ENCODE assay signal across 11 cellular contexts in the genomic region with DNA sequence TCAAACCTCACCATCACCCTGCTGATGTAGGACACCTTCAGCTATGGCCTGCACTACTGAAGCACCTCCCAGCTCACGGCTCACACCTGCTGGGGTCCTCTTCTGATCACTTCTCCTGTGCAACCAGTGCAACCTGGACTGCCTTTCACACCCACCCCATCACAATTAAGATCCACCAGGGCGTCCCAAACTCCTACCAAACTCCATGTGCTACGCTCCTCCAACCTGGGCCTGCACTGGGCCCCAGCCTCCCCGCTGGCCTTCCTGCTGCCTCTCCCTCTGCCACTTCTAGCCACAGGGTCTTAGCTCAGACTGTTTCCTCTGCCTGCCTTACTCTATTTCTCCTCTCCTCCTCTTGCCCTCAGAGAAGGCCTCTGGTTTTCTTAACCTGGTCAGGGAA. TPM values are rescaled to one million over a fixed set of nuclear protein-coding genes. Genes with fewer than 3 reads are reported as not detected.
DNase-seq lines count a peak whose midpoint lies in the region; ATAC-seq and TF ChIP-seq lines count a peak whose summit lies in the region.
"Had no signal": no experiment of that assay in that cellular context is flagged by ENCODE, and none has a peak within 500 bp of the region (broad histone marks: within the 10 kb centered on the region; RNA-seq: fewer than 3 reads in every experiment).

No MANE protein-coding gene starts in this region.

- TF ChIP-seq CTCF in ovary (IDR thresholded peaks at IDR 0.05) (no peak), sigmoid colon (IDR thresholded peaks at IDR 0.05) (no peak)

- no peaks in the 10 kb centered on the region for H3K27me3 Mint-ChIP-seq in CD4-positive, CD25-positive, alpha-beta regulatory T cell
- H3K27me3 Mint-ChIP-seq in CD8-positive, alpha-beta memory T cell = no peaks in the 10 kb centered on the region
- H3K27me3 Mint-ChIP-seq in activated naive CD8-positive, alpha-beta T cell treated with anti-CD3 and anti-CD28 coated beads for 36 hours = no peaks in the 10 kb centered on the region
- no peaks in the 10 kb centered on the region for H3K27me3 Mint-ChIP-seq in naive thymus-derived CD4-positive, alpha-beta T cell
- H3K27me3 Mint-ChIP-seq: activated CD4-positive, alpha-beta T cell treated with anti-CD3 and anti-CD28 coated beads for 36 hours had no signal

- TF ChIP-seq EP300 in ovary (IDR thresholded peaks at IDR 0.05) (no peak), sigmoid colon (IDR thresholded peaks at IDR 0.05) (no peak)

- no peak overlapping the region for H3K27ac ChIP-seq in CD4-positive, CD25-positive, alpha-beta regulatory T cell (ENCODE audit: insufficient read depth, low read length, poor library complexity, severe bottlenecking)
- H3K27ac ChIP-seq in CD8-positive, alpha-beta memory T cell (ENCODE audit: low read depth, low read length) = no peak overlapping the region
- no peak overlapping the region for H3K27ac ChIP-seq in naive thymus-derived CD4-positive, alpha-beta T cell (ENCODE audit: low read depth, low read length)
- H3K27ac ChIP-seq in ovary (no peak overlapping the region), sigmoid colon (no peak overlapping the region)
- H3K27ac ChIP-seq: pancreas had no signal

- POLR2A ChIA-PET in CD8-positive, alpha-beta memory T cell (lab: Charles Lee) = no interaction called here
- POLR2A ChIA-PET in naive thymus-derived CD4-positive, alpha-beta T cell (lab: Charles Lee) = interaction anchor here (1.9 kb wide), 1 partner anchor 24 kb away, joined by 6 read pairs; a partner anchor contains a TSS

- CTCF ChIA-PET in CD8-positive, alpha-beta memory T cell (lab: Charles Lee) = interaction anchor here (0.8 to 2.3 kb wide), 6 partner anchors 9 to 290 kb away, joined by 3 to 15 read pairs (median 3); a partner anchor contains a TSS
- CTCF ChIA-PET in naive thymus-derived CD4-positive, alpha-beta T cell (lab: Charles Lee) = interaction anchor here (0.7 to 2.3 kb wide), 4 partner anchors 130 to 289 kb away, joined by 3 to 16 read pairs (median 4); no protein-coding TSS in a partner anchor

- peaks cover 36% of the 10 kb centered on the region for H3K36me3 Mint-ChIP-seq in CD4-positive, CD25-positive, alpha-beta regulatory T cell
- peaks cover 5 to 66% (median 16%) of the 10 kb centered on the region in 3 donors for H3K36me3 Mint-ChIP-seq in CD8-positive, alpha-beta memory T cell
- peaks cover 33% of the 10 kb centered on the region for H3K36me3 Mint-ChIP-seq in activated naive CD8-positive, alpha-beta T cell treated with anti-CD3 and anti-CD28 coated beads for 36 hours
- H3K36me3 Mint-ChIP-seq in naive thymus-derived CD4-positive, alpha-beta T cell = peaks cover 0 to 26% (median 19%) of the 10 kb centered on the region in 5 donors

- H3K27me3 ChIP-seq in CD4-positive, CD25-positive, alpha-beta regulatory T cell (ENCODE audit: control insufficient read depth, insufficient read depth, low read length) = no peaks in the 10 kb centered on the region
- no peaks in the 10 kb centered on the region for H3K27me3 ChIP-seq in CD8-positive, alpha-beta memory T cell (ENCODE audit: insufficient read depth, low read length, poor library complexity, severe bottlenecking)
- no peaks in the 10 kb centered on the region for H3K27me3 ChIP-seq in naive thymus-derived CD4-positive, alpha-beta T cell (ENCODE audit: control insufficient read depth in 2 of 2, insufficient read depth in 2 of 2, low read length in 2 of 2)
- H3K27me3 ChIP-seq in ovary (no peaks in the 10 kb centered on the region), sigmoid colon (no peaks in the 10 kb centered on the region)
- H3K27me3 ChIP-seq: pancreas had no signal

- H3K27ac Mint-ChIP-seq in CD4-positive, CD25-positive, alpha-beta regulatory T cell = peak overlapping the region in 2 of 3 donors; percentile 16 to 63
- H3K27ac Mint-ChIP-seq in CD8-positive, alpha-beta memory T cell = peak overlapping the region in 6 of 8 donors; percentile 43 to 77 (median 71)
- peak overlapping the region; percentile 40 for H3K27ac Mint-ChIP-seq in activated naive CD8-positive, alpha-beta T cell treated with anti-CD3 and anti-CD28 coated beads for 36 hours
- peak overlapping the region in 8 of 9 donors; percentile 2 to 84 (median 55) for H3K27ac Mint-ChIP-seq in naive thymus-derived CD4-positive, alpha-beta T cell

- H3K36me3 ChIP-seq in CD4-positive, CD25-positive, alpha-beta regulatory T cell (ENCODE audit: control insufficient read depth, insufficient read depth, low read length) = peaks cover 32% of the 10 kb centered on the region
- peaks cover 27% of the 10 kb centered on the region for H3K36me3 ChIP-seq in CD8-positive, alpha-beta memory T cell (ENCODE audit: insufficient read depth, low read length)
- H3K36me3 ChIP-seq in naive thymus-derived CD4-positive, alpha-beta T cell (ENCODE audit: control insufficient read depth in 2 of 3, insufficient read depth in 3 of 3, low read length in 3 of 3) = peaks cover 0 to 33% (median 0%) of the 10 kb centered on the region in 3 experiments
- H3K36me3 ChIP-seq in ovary (no peaks in the 10 kb centered on the region), sigmoid colon (peaks cover 0 to 36% (median 6%) of the 10 kb centered on the region in 4 donors)

- no peak overlapping the region for H3K4me3 ChIP-seq in CD4-positive, CD25-positive, alpha-beta regulatory T cell (ENCODE audit: low read depth, low read length)
- no peak overlapping the region for H3K4me3 ChIP-seq in CD8-positive, alpha-beta memory T cell (ENCODE audit: low read length)
- no peak overlapping the region for H3K4me3 ChIP-seq in naive thymus-derived CD4-positive, alpha-beta T cell (ENCODE audit: low read length)
- H3K4me3 ChIP-seq in ovary = no peak overlapping the region
- no peak overlapping the region for H3K4me3 ChIP-seq in sigmoid colon
- H3K4me3 ChIP-seq: K562, pancreas had no signal

- WGBS in ovary, 3 donors = 91 to 97% (median 96%) methylated on average over 4 of the region's 4 CpGs
- WGBS in sigmoid colon, 2 donors = 92 to 96% methylated on average over 4 of the region's 4 CpGs

- peaks cover 12 to 50% (median 34%) of the 10 kb centered on the region in 4 donors for H3K4me1 Mint-ChIP-seq in CD4-positive, CD25-positive, alpha-beta regulatory T cell
- H3K4me1 Mint-ChIP-seq in CD8-positive, alpha-beta memory T cell = peaks cover 35 to 49% (median 44%) of the 10 kb centered on the region in 3 donors
- peaks cover 40% of the 10 kb centered on the region for H3K4me1 Mint-ChIP-seq in activated naive CD8-positive, alpha-beta T cell treated with anti-CD3 and anti-CD28 coated beads for 36 hours
- H3K4me1 Mint-ChIP-seq in naive thymus-derived CD4-positive, alpha-beta T cell = peaks cover 21 to 50% (median 47%) of the 10 kb centered on the region in 7 donors

- H3K9me3 Mint-ChIP-seq in CD4-positive, CD25-positive, alpha-beta regulatory T cell = no peaks in the 10 kb centered on the region
- H3K9me3 Mint-ChIP-seq in CD8-positive, alpha-beta memory T cell = no peaks in the 10 kb centered on the region
- H3K9me3 Mint-ChIP-seq in activated naive CD8-positive, alpha-beta T cell treated with anti-CD3 and anti-CD28 coated beads for 36 hours = no peaks in the 10 kb centered on the region
- no peaks in the 10 kb centered on the region for H3K9me3 Mint-ChIP-seq in naive thymus-derived CD4-positive, alpha-beta T cell

- no peaks in the 10 kb centered on the region for H3K9me3 ChIP-seq in CD4-positive, CD25-positive, alpha-beta regulatory T cell (ENCODE audit: control insufficient read depth in 2 of 2, low read length in 2 of 2)
- no peaks in the 10 kb centered on the region for H3K9me3 ChIP-seq in CD8-positive, alpha-beta memory T cell (ENCODE audit: low read length)
- H3K9me3 ChIP-seq in naive thymus-derived CD4-positive, alpha-beta T cell (ENCODE audit: control insufficient read depth in 2 of 3, low read length in 3 of 3) = no peaks in the 10 kb centered on the region
- H3K9me3 ChIP-seq in ovary (no peaks in the 10 kb centered on the region), sigmoid colon (no peaks in the 10 kb centered on the region)
- H3K9me3 ChIP-seq: pancreas had no signal

- no peak overlapping the region for H3K4me3 Mint-ChIP-seq in CD4-positive, CD25-positive, alpha-beta regulatory T cell
- H3K4me3 Mint-ChIP-seq in CD8-positive, alpha-beta memory T cell = peak overlapping the region in 1 of 7 donors; percentile 54
- no peak overlapping the region for H3K4me3 Mint-ChIP-seq in activated naive CD8-positive, alpha-beta T cell treated with anti-CD3 and anti-CD28 coated beads for 36 hours
- H3K4me3 Mint-ChIP-seq in naive thymus-derived CD4-positive, alpha-beta T cell = no peak overlapping the region
- H3K4me3 Mint-ChIP-seq: activated CD4-positive, alpha-beta T cell treated with anti-CD3 and anti-CD28 coated beads for 36 hours had no signal

- ATAC-seq in CD4-positive, CD25-positive, alpha-beta regulatory T cell (ENCODE audit: low read depth in 2 of 2) = no peak
- ATAC-seq in naive thymus-derived CD4-positive, alpha-beta T cell = no peak
- no peak for ATAC-seq in GM18868 (IDR thresholded peaks at IDR 0.05; ENCODE audit: unreplicated experiment)

- H3K4me1 ChIP-seq in CD4-positive, CD25-positive, alpha-beta regulatory T cell (ENCODE audit: control insufficient read depth, insufficient read depth, low read length, poor library complexity, severe bottlenecking) = no peaks in the 10 kb centered on the region
- H3K4me1 ChIP-seq in CD8-positive, alpha-beta memory T cell (ENCODE audit: insufficient read depth, low read length) = peaks cover 6% of the 10 kb centered on the region
- H3K4me1 ChIP-seq in naive thymus-derived CD4-positive, alpha-beta T cell (ENCODE audit: control insufficient read depth in 2 of 2, insufficient read depth in 2 of 2, low read length in 2 of 2) = no peaks in the 10 kb centered on the region
- H3K4me1 ChIP-seq in ovary (ENCODE audit: insufficient read depth) (peaks cover 2% of the 10 kb centered on the region), sigmoid colon (peaks cover 0 to 20% (median 5%) of the 10 kb centered on the region in 4 donors)

- TF ChIP-seq POLR2A in ovary (IDR thresholded peaks at IDR 0.05) (no peak), sigmoid colon (IDR thresholded peaks at IDR 0.05) (no peak)

- intact Hi-C loops in naive thymus-derived CD4-positive, alpha-beta T cell (cut with micrococcal nuclease) = loop anchor here (1.0 kb wide), 3 partner anchors 129 to 289 kb away; no protein-coding TSS in a partner anchor
- intact Hi-C loops in ovary (cut with DNase I) (loop anchor here in 2 of 4 donors (5.0 to 10.0 kb wide), 3 partner anchors 192 to 515 kb away; no protein-coding TSS in a partner anchor), sigmoid colon (cut with DNase I) (loop anchor here (2.0 to 10.0 kb wide), 3 partner anchors 130 to 290 kb away; a partner anchor contains a TSS)

- DNase-seq in CD4-positive, CD25-positive, alpha-beta regulatory T cell = no peak
- DNase-seq in CD8-positive, alpha-beta memory T cell = no peak
- DNase-seq in activated naive CD8-positive, alpha-beta T cell treated with anti-CD3 and anti-CD28 coated beads for 36 hours = no peak
- no peak for DNase-seq in naive thymus-derived CD4-positive, alpha-beta T cell
- DNase-seq in ovary = no peak
- no peak for DNase-seq in sigmoid colon
- no peak for DNase-seq in glomerular visceral epithelial cell (ENCODE audit: extremely low spot score)

RNA-seq across cellular contexts. Expression of a gene that starts 12.8 kb away (rescaled TPM):
- total RNA-seq in CD4-positive, CD25-positive, alpha-beta regulatory T cell = 18.4 TPM
- polyA plus RNA-seq in CD4-positive, CD25-positive, alpha-beta regulatory T cell = 10 to 100 TPM; 28.7 to 34.1 (median 31.3) TPM
- 10 to 100 TPM; 25.7 to 30.5 TPM for total RNA-seq in CD8-positive, alpha-beta memory T cell
- 35.5 TPM for polyA plus RNA-seq in CD8-positive, alpha-beta memory T cell
- total RNA-seq in activated naive CD8-positive, alpha-beta T cell treated with anti-CD3 and anti-CD28 coated beads for 36 hours = 10 to 100 TPM; 20.7 to 21.0 TPM
- total RNA-seq in naive thymus-derived CD4-positive, alpha-beta T cell = 10 to 100 TPM; 17.1 to 42.5 (median 38.3) TPM
- polyA plus RNA-seq in naive thymus-derived CD4-positive, alpha-beta T cell = 10 to 100 TPM; 20.7 to 29.3 TPM
- 10 to 100 TPM; 20.7 to 34.2 (median 29.3) TPM for total RNA-seq in ovary
- polyA plus RNA-seq in ovary = 10 to 100 TPM; 18.0 to 34.8 TPM
- 10 to 100 TPM; 11.7 to 20.8 (median 15.7) TPM for total RNA-seq in sigmoid colon
- 10 to 100 TPM in 1 of 3 donors, 1 to 10 TPM in 2; 5.4 to 20.1 (median 6.9) TPM for polyA plus RNA-seq in sigmoid colon

RNA-seq across cellular contexts. Expression of a gene that starts 23.9 kb away (rescaled TPM):
- 17.7 TPM for total RNA-seq in CD4-positive, CD25-positive, alpha-beta regulatory T cell
- 1 to 10 TPM; 3.1 to 5.7 (median 4.5) TPM for polyA plus RNA-seq in CD4-positive, CD25-positive, alpha-beta regulatory T cell
- total RNA-seq in CD8-positive, alpha-beta memory T cell = 10 to 100 TPM; 35.9 to 38.6 TPM
- 6.3 TPM for polyA plus RNA-seq in CD8-positive, alpha-beta memory T cell
- total RNA-seq in activated naive CD8-positive, alpha-beta T cell treated with anti-CD3 and anti-CD28 coated beads for 36 hours = 10 to 100 TPM; 28.2 to 29.9 TPM
- 10 to 100 TPM; 11.5 to 33.0 (median 22.5) TPM for total RNA-seq in naive thymus-derived CD4-positive, alpha-beta T cell
- polyA plus RNA-seq in naive thymus-derived CD4-positive, alpha-beta T cell = 1 to 10 TPM; 2.2 to 4.8 TPM
- total RNA-seq in ovary = 10 to 100 TPM in 5 of 7 donors, 1 to 10 TPM in 2; 8.6 to 15.2 (median 10.4) TPM
- polyA plus RNA-seq in ovary = 1 to 10 TPM; 4.2 to 4.8 TPM
- 10 to 100 TPM; 12.5 to 18.3 (median 12.8) TPM for total RNA-seq in sigmoid colon
- 10 to 100 TPM in 1 of 3 donors, 1 to 10 TPM in 2; 6.6 to 10.6 (median 6.9) TPM for polyA plus RNA-seq in sigmoid colon
